In the genomic region with DNA sequence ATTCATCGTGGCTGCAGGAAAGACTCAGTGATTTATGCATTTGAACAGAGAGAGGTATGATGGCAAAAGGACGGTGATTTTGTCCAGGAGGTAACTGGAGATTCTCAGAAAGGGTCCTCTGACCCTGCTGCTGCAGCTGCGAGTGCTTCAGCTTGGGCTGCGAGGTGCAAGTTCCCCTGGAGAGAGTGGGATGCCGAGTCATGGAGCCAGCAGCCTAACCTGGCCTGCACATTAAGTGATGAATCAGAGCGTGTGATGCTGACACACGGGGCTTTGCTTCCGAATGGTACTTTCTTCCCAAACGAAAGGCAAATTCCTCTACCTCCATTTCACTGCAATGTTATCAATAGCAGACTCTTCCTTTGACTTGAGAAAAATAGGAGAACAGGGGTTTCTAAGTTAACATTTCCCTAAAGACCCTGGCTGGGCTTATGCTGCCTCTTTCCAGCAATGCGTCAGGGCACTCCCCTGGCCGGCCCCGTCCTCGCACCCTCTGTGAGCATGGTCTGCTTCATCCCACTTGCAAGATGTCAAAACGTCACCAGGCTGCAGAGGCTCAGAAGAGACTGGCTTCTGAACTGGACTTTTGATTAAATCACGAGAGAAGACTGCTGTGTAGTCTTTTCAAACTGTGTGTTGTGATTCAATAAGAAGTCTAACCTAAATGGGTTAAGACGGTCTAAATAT, we compare ENCODE assay signal across 23 cellular contexts.
A peak's percentile ranks its signal among the peaks of the same experiment; 100 is the strongest.
DNase-seq lines count a peak whose midpoint lies in the region; ATAC-seq, FAIRE-seq and TF ChIP-seq lines count a peak whose summit lies in the region.
"Had no signal": no experiment of that assay in that cellular context is flagged by ENCODE, and none has a peak within 500 bp of the region (broad histone marks: within the 10 kb centered on the region; RNA-seq: fewer than 3 reads in every experiment).

No MANE protein-coding gene starts in this region.

- H2BK15ac ChIP-seq in H1 (ENCODE audit: low read length) (no peak overlapping the region), mesendoderm (replicated peaks; ENCODE audit: low read depth) (no peak overlapping the region)

- 81% methylated on average over 15 of the region's 16 CpGs; no CpG with 5 or more reads in 1 of the 2 experiments for WGBS in H1 (ENCODE audit: extremely low coverage in 1 of 2, insufficient coverage in 1 of 2, insufficient read length in 1 of 2, insufficient replicate concordance in 2 of 2, low coverage in 1 of 2, low lambda C conversion rate in 2 of 2, missing lambda C conversion rate in 1 of 2), 2 experiments
- WGBS in mesendoderm (ENCODE audit: extremely low coverage, insufficient coverage, low lambda C conversion rate) = no CpG with 5 or more reads among the region's 16 CpGs
- 72 to 76% methylated on average over 16 of the region's 16 CpGs for WGBS in heart right ventricle, 2 donors

- no peaks in the 10 kb centered on the region for H3K36me3 ChIP-seq in GM23338 (ENCODE audit: insufficient read depth)
- no peaks in the 10 kb centered on the region for H3K36me3 ChIP-seq in H1 (ENCODE audit: control insufficient read depth in 2 of 4, insufficient read depth in 4 of 4, low read length in 3 of 4)
- H3K36me3 ChIP-seq in mesendoderm (ENCODE audit: control insufficient read depth, insufficient read depth, low read length) = no peaks in the 10 kb centered on the region
- no peaks in the 10 kb centered on the region for H3K36me3 ChIP-seq in heart right ventricle
- no peaks in the 10 kb centered on the region for H3K36me3 ChIP-seq in MM.1S (replicated peaks; ENCODE audit: insufficient read depth, low read length)

- no peak overlapping the region for H2AK5ac ChIP-seq in H1 (ENCODE audit: low read depth, low read length)
- no peak overlapping the region for H2AK5ac ChIP-seq in mesendoderm (ENCODE audit: low read length)

- H3K9me3 Mint-ChIP-seq in GM23338 = no peaks in the 10 kb centered on the region
- H3K9me3 Mint-ChIP-seq: CD8-positive, alpha-beta T cell had no signal

- H3K4me2 ChIP-seq in GM23338 (no peak overlapping the region), H1 (ENCODE audit: insufficient read depth in 1 of 2, low read depth in 2 of 2, low read length in 2 of 2) (no peak overlapping the region), mesendoderm (ENCODE audit: low read length) (no peak overlapping the region), MM.1S (ENCODE audit: low read depth, low read length) (no peak overlapping the region)

- no peak overlapping the region for H2BK12ac ChIP-seq in H1 (ENCODE audit: low read depth, low read length)

- intact Hi-C loops in heart right ventricle (cut with DNase I) = no loop called here

- H3K23ac ChIP-seq in H1 (ENCODE audit: insufficient read length) (no peak overlapping the region), mesendoderm (ENCODE audit: low read length) (no peak overlapping the region)

- DNase-seq in GM23338 (ENCODE audit: low spot score) (peak; percentile 10), H1 (ENCODE audit: low read depth in 1 of 2, low spot score in 2 of 2) (no peak), mesendoderm (peak; percentile 49), renal cortical epithelial cell (ENCODE audit: low read depth) (peak; percentile 9), heart right ventricle (no peak), MM.1S (no peak), AG08396 (ENCODE audit: low spot score) (no peak)
- DNase-seq: CD8-positive, alpha-beta T cell; COR-L47; DMS153; DMS79 treated with DMSO at 0.1 percent for 48 hours; EL; HCEC 1CT; HFFc6; IMR-90 had no signal

- H3K4me3 Mint-ChIP-seq in GM23338 = no peak overlapping the region
- H3K4me3 Mint-ChIP-seq: CD14-positive monocyte; CD8-positive, alpha-beta T cell; HFFc6 had no signal

- H4K91ac ChIP-seq in H1 (replicated peaks; ENCODE audit: insufficient read length, low read length) = no peak overlapping the region

- POLR2A ChIA-PET in H1 (lab: Charles Lee; ENCODE audit: partially characterized antibody) = no interaction called here

- H3K4me3 ChIP-seq in GM23338 (no peak overlapping the region), H1 (ENCODE audit: extremely low read depth in 1 of 4, insufficient read depth in 2 of 4, low read depth in 3 of 4, low read length in 4 of 4) (no peak overlapping the region), mesendoderm (ENCODE audit: low read length) (no peak overlapping the region), heart right ventricle (no peak overlapping the region), MM.1S (ENCODE audit: low read length) (no peak overlapping the region)

- no peak overlapping the region for H3K27ac ChIP-seq in GM23338 (ENCODE audit: low read depth)
- no peak overlapping the region for H3K27ac ChIP-seq in H1 (ENCODE audit: low read depth, low read length)
- no peak overlapping the region for H3K27ac ChIP-seq in mesendoderm (ENCODE audit: low read depth, low read length)
- H3K27ac ChIP-seq in heart right ventricle = no peak overlapping the region
- H3K27ac ChIP-seq in MM.1S (ENCODE audit: low read length) = no peak overlapping the region
- H3K27ac ChIP-seq: HL-60 had no signal

- no peak for TF ChIP-seq EP300 in H1 (IDR thresholded peaks at IDR 0.05; ENCODE audit: borderline replicate concordance in 1 of 2, low read depth in 2 of 2, low read length in 2 of 2)

- TF ChIP-seq CTCF in GM23338 (conservative IDR thresholded peaks at IDR 0.05; ENCODE audit: low read depth in 2 of 2) (no peak), H1 (IDR thresholded peaks at IDR 0.05; ENCODE audit: control extremely low read depth in 1 of 3, insufficient read depth in 1 of 3, low read depth in 1 of 3, low read length in 3 of 3) (no peak), heart right ventricle (IDR thresholded peaks at IDR 0.05) (no peak), MM.1S (IDR thresholded peaks at IDR 0.05; ENCODE audit: low read length) (no peak)

- H3K14ac ChIP-seq in H1 (ENCODE audit: insufficient read length) = no peak overlapping the region

- no peaks in the 10 kb centered on the region for H3K9me3 ChIP-seq in H1 (ENCODE audit: insufficient read depth in 2 of 2, low read depth in 1 of 2, low read length in 1 of 2)
- H3K9me3 ChIP-seq in heart right ventricle = no peaks in the 10 kb centered on the region
- no peaks in the 10 kb centered on the region for H3K9me3 ChIP-seq in MM.1S (replicated peaks; ENCODE audit: insufficient read depth, low read length)

- CTCF ChIA-PET in H1 (lab: Charles Lee; ENCODE audit: partially characterized antibody) = no interaction called here

- FAIRE-seq in H1 (lab: Jason Lieb, UNC) = no peak
- FAIRE-seq: A204.1, D721Med, G401.6, GM12891, GM19239 had no signal

- no peak for TF ChIP-seq RAD21 in H1 (IDR thresholded peaks at IDR 0.05 in 1 of 2, conservative IDR thresholded peaks at IDR 0.05 in 1 of 2; ENCODE audit: low read depth in 2 of 2, low read length in 2 of 2)

- no peak overlapping the region for H4K5ac ChIP-seq in H1 (ENCODE audit: insufficient read length, low read depth, low read length)
- H4K5ac ChIP-seq in mesendoderm (ENCODE audit: low read length) = no peak overlapping the region

- H3F3A ChIP-seq in GM23338 (replicated peaks; ENCODE audit: low read depth) = no peaks in the 10 kb centered on the region
- no peaks in the 10 kb centered on the region for H3F3A ChIP-seq in MM.1S (ENCODE audit: insufficient read depth, low read length)

- H4K8ac ChIP-seq in H1 (ENCODE audit: extremely low read depth, insufficient read depth, low read length) = no peak overlapping the region
- H4K8ac ChIP-seq in mesendoderm (ENCODE audit: low read depth, low read length) = no peak overlapping the region

- H3K27me3 ChIP-seq in GM23338 (ENCODE audit: insufficient read depth) (no peaks in the 10 kb centered on the region), H1 (replicated peaks in 1 of 4; ENCODE audit: control insufficient read depth in 3 of 4, extremely low read depth in 1 of 4, insufficient read depth in 3 of 4, low read length in 3 of 4) (no peaks in the 10 kb centered on the region), mesendoderm (ENCODE audit: insufficient read depth, low read length, poor library complexity) (no peaks in the 10 kb centered on the region), heart right ventricle (no peaks in the 10 kb centered on the region), MM.1S (replicated peaks; ENCODE audit: insufficient read depth, low read length) (no peaks in the 10 kb centered on the region)

- H3K18ac ChIP-seq in H1 (ENCODE audit: extremely low read depth, low read length) (no peak overlapping the region), mesendoderm (ENCODE audit: low read length) (no peak overlapping the region)

- no peaks in the 10 kb centered on the region for H3K79me1 ChIP-seq in H1 (ENCODE audit: low read depth, low read length)
- no peaks in the 10 kb centered on the region for H3K79me1 ChIP-seq in mesendoderm (ENCODE audit: low read length)

- H3K27ac Mint-ChIP-seq in GM23338 = peak overlapping the region; percentile 55
- H3K27ac Mint-ChIP-seq: CD14-positive monocyte; CD8-positive, alpha-beta T cell; HFFc6 had no signal

- H3K9me2 ChIP-seq in GM23338 (ENCODE audit: insufficient read depth) (no peaks in the 10 kb centered on the region), MM.1S (replicated peaks; ENCODE audit: insufficient read depth, low read length) (no peaks in the 10 kb centered on the region)

- peaks cover 19% of the 10 kb centered on the region for H3K4me1 Mint-ChIP-seq in GM23338
- H3K4me1 Mint-ChIP-seq: CD14-positive monocyte had no signal

- H3K9ac ChIP-seq in H1 (replicated peaks in 1 of 4; ENCODE audit: extremely low read depth in 1 of 4, low read depth in 3 of 4, low read length in 3 of 4) (no peak overlapping the region), mesendoderm (ENCODE audit: low read length) (no peak overlapping the region), MM.1S (ENCODE audit: low read length) (no peak overlapping the region)

- H4K20me1 ChIP-seq in GM23338 (replicated peaks; ENCODE audit: insufficient read depth) = no peaks in the 10 kb centered on the region
- H4K20me1 ChIP-seq in H1 (replicated peaks in 1 of 2; ENCODE audit: control insufficient read depth in 1 of 2, insufficient read depth in 2 of 2, low read length in 2 of 2) = no peaks in the 10 kb centered on the region
- H4K20me1 ChIP-seq in MM.1S (ENCODE audit: insufficient read depth, low read length) = no peaks in the 10 kb centered on the region

- H2BK5ac ChIP-seq in H1 (ENCODE audit: low read depth, low read length) (no peak overlapping the region), mesendoderm (ENCODE audit: low read length) (no peak overlapping the region)

- peak overlapping the region; percentile 69; the same call in 1 of the 2 replicates for H2AFZ ChIP-seq in GM23338
- no peak overlapping the region for H2AFZ ChIP-seq in H1 (ENCODE audit: low read length)
- no peak overlapping the region for H2AFZ ChIP-seq in MM.1S (ENCODE audit: low read length)

- H2BK20ac ChIP-seq in H1 (ENCODE audit: low read length) = no peak overlapping the region

- H3K4me1 ChIP-seq in GM23338 (ENCODE audit: insufficient read depth) = no peaks in the 10 kb centered on the region; the same call in 1 of the 2 replicates
- peaks cover 0 to 6% (median 0%) of the 10 kb centered on the region in 4 experiments; a peak in 4 of 7 replicates for H3K4me1 ChIP-seq in H1 (replicated peaks in 1 of 4; ENCODE audit: control insufficient read depth in 3 of 4, insufficient read depth in 4 of 4, low read length in 3 of 4)
- H3K4me1 ChIP-seq in mesendoderm (ENCODE audit: control insufficient read depth, low read depth, low read length) = no peaks in the 10 kb centered on the region
- H3K4me1 ChIP-seq in heart right ventricle = no peaks in the 10 kb centered on the region
- no peaks in the 10 kb centered on the region for H3K4me1 ChIP-seq in MM.1S (ENCODE audit: low read length)

- peaks cover 2% of the 10 kb centered on the region for H3K27me3 Mint-ChIP-seq in GM23338 (ENCODE audit: insufficient read depth, low read depth, poor library complexity)

- H3K79me2 ChIP-seq in GM23338 (replicated peaks; ENCODE audit: insufficient read depth) (no peaks in the 10 kb centered on the region), H1 (ENCODE audit: control insufficient read depth in 1 of 2, insufficient read depth in 2 of 2, low read length in 2 of 2) (no peaks in the 10 kb centered on the region), mesendoderm (ENCODE audit: control insufficient read depth, insufficient read depth, low read length) (no peaks in the 10 kb centered on the region), MM.1S (ENCODE audit: low read length) (no peaks in the 10 kb centered on the region)

- TF ChIP-seq POLR2A in H1 (IDR thresholded peaks at IDR 0.05; ENCODE audit: control extremely low read depth in 1 of 2, low read depth in 2 of 2, low read length in 2 of 2) = no peak

- no peaks in the 10 kb centered on the region; the same call in 2 of the 3 replicates for H3K36me3 Mint-ChIP-seq in GM23338 (ENCODE audit: low read depth)
- H3K36me3 Mint-ChIP-seq: CD14-positive monocyte; CD8-positive, alpha-beta T cell had no signal

- H3K4ac ChIP-seq in H1 (replicated peaks; ENCODE audit: insufficient read length, low read depth, low read length) (no peak overlapping the region), mesendoderm (ENCODE audit: low read depth, low read length) (no peak overlapping the region)

- H3K56ac ChIP-seq in H1 (replicated peaks; ENCODE audit: insufficient read length, low read depth, low read length) = no peak overlapping the region
- no peak overlapping the region for H3K56ac ChIP-seq in mesendoderm (ENCODE audit: low read length)

- no peak overlapping the region for H2BK120ac ChIP-seq in H1 (replicated peaks; ENCODE audit: low read depth, low read length)
- no peak overlapping the region for H2BK120ac ChIP-seq in mesendoderm (ENCODE audit: low read depth, low read length)

- ATAC-seq in GM23338 (peak; percentile 60), heart right ventricle (no peak), HG02938 (IDR thresholded peaks at IDR 0.05; ENCODE audit: unreplicated experiment) (no peak)
- ATAC-seq: CD8-positive, alpha-beta T cell had no signal

- no peaks in the 10 kb centered on the region for H3K23me2 ChIP-seq in H1 (ENCODE audit: low read depth, low read length)

Comparison
In these comparisons a context has a peak if more than half of its experiments do, and no peak if none do; other contexts are left out.
1. DNase-seq: peak in GM23338 (single experiment), mesendoderm (single experiment) and renal cortical epithelial cell (single experiment); none in H1 (0 of 2), heart right ventricle (0 of 2), MM.1S (single experiment) and AG08396 (single experiment).